8 cellular contexts compared by ENCODE assay signal in genomic region chr10:84565881-84566280, GRCh38.
"Had no signal": no experiment of that assay in that cellular context is flagged by ENCODE, and none has a peak within 500 bp of the region (broad histone marks: within the 10 kb centered on the region; RNA-seq: fewer than 3 reads in every experiment).

No MANE protein-coding gene starts in this region.

- ATAC-seq: HCT116, K562 had no signal

- H3K9me3 ChIP-seq: HAP-1 had no signal

- H3K4me3 ChIP-seq: GM23248, HAP-1, K562 had no signal

- H3K4me3 Mint-ChIP-seq: HFFc6 had no signal

- DNase-seq: GM23248, GOT3, HFFc6, IMR-90, KG1 had no signal

- H3K27ac ChIP-seq: GM23248 had no signal

- H3K27ac Mint-ChIP-seq: HFFc6 had no signal

- H3K36me3 ChIP-seq: HAP-1 had no signal

- H3K9ac ChIP-seq: GM23248 had no signal
